ENCODE assay signal across 8 cellular contexts in the genomic region with DNA sequence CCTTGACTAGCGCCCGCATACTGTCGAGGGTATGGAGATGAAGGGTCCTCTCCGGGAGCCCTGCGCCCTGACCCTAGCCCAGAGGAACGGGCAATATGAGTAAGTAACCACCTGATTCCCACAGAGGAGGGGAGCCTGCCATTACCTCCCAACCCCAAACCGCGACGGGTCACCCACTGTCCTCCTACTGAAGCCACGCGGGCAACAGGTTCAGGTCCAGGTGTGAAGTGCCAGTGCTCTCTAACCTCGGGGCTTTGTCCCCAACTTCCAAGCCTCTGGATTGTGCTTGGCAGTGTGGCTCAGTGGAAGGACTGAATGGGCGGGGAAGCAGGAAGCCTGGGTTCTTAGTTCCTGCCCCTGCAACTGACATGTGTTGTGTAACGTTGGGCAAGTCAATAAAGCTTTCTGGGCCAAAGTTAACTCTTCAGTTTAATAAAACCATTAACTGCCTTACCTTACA. TPM values are rescaled to one million over a fixed set of nuclear protein-coding genes. Genes with fewer than 3 reads are reported as not detected.
DNase-seq lines count a peak whose midpoint lies in the region; ATAC-seq and TF ChIP-seq lines count a peak whose summit lies in the region.

No MANE protein-coding gene starts in this region.

- no peaks in the 10 kb centered on the region for H3K9me3 ChIP-seq in CD8-positive, alpha-beta memory T cell (ENCODE audit: low read length)
- H3K9me3 ChIP-seq in MG63 (no peaks in the 10 kb centered on the region), iPS-20b (ENCODE audit: insufficient read depth, low read depth, low read length) (no peaks in the 10 kb centered on the region)

- peak overlapping the region; percentile 30 to 67 (median 55) for H3K4me3 Mint-ChIP-seq in CD8-positive, alpha-beta memory T cell
- H3K4me3 Mint-ChIP-seq in stimulated activated naive B cell treated with anti-CD40 and anti-IgM and Interleukin-4, amounts not matched to agents 10 μg/mL and 1 μg/mL and 100 μg/mL, for 72 hours: peak overlapping the region; percentile 64 to 76

- H3K9me3 Mint-ChIP-seq in CD8-positive, alpha-beta memory T cell: no peaks in the 10 kb centered on the region
- H3K9me3 Mint-ChIP-seq in stimulated activated naive B cell treated with anti-CD40 and anti-IgM and Interleukin-4, amounts not matched to agents 10 μg/mL and 1 μg/mL and 100 μg/mL, for 72 hours: no peaks in the 10 kb centered on the region

- peak; percentile 36 for ATAC-seq in GM21529 (IDR thresholded peaks at IDR 0.05; ENCODE audit: unreplicated experiment)
- ATAC-seq in stimulated activated naive B cell treated with anti-CD40 and anti-IgM and Interleukin-4, amounts not matched to agents 10 μg/mL and 1 μg/mL and 100 μg/mL, for 72 hours (replicated peaks): peak; percentile 52 to 54

- no peaks in the 10 kb centered on the region for H3K4me1 ChIP-seq in CD8-positive, alpha-beta memory T cell (ENCODE audit: insufficient read depth, low read length)
- 0 out of 2 replicates have a peak, but pooled peaks cover 3% of the 10 kb centered on the region for H3K4me1 ChIP-seq in iPS-20b (ENCODE audit: insufficient read depth, low read length)

- peak overlapping the region; percentile 43 for H3K27ac ChIP-seq in CD8-positive, alpha-beta memory T cell (ENCODE audit: low read depth, low read length)
- no peak overlapping the region for H3K27ac ChIP-seq in iPS-20b (ENCODE audit: low read length)

- peaks cover 14 to 15% of the 10 kb centered on the region in 2 donors for H3K27me3 Mint-ChIP-seq in CD8-positive, alpha-beta memory T cell
- peaks cover 5 to 13% of the 10 kb centered on the region in 2 donors for H3K27me3 Mint-ChIP-seq in stimulated activated naive B cell treated with anti-CD40 and anti-IgM and Interleukin-4, amounts not matched to agents 10 μg/mL and 1 μg/mL and 100 μg/mL, for 72 hours

- no peaks in the 10 kb centered on the region for H3K36me3 Mint-ChIP-seq in CD8-positive, alpha-beta memory T cell
- no peaks in the 10 kb centered on the region for H3K36me3 Mint-ChIP-seq in stimulated activated naive B cell treated with anti-CD40 and anti-IgM and Interleukin-4, amounts not matched to agents 10 μg/mL and 1 μg/mL and 100 μg/mL, for 72 hours

- no peak for TF ChIP-seq CTCF in astrocyte of the cerebellum (IDR thresholded peaks at IDR 0.05; ENCODE audit: low read depth, low read length, missing control alignments)

- DNase-seq in CD8-positive, alpha-beta memory T cell: no peak
- DNase-seq in MG63: peak; percentile 2
- DNase-seq in astrocyte of the cerebellum (ENCODE audit: low read depth): no peak
- DNase-seq in stimulated activated naive B cell treated with anti-CD40 and anti-IgM and Interleukin-4, amounts not matched to agents 10 μg/mL and 1 μg/mL and 100 μg/mL, for 72 hours: no peak
- no peak for DNase-seq in islet precursor cell
- DNase-seq in NCI-H1930 (lab: John Stamatoyannopoulos, UW): no peak

- in situ Hi-C loops in astrocyte of the cerebellum (cut with HindIII; ENCODE audit: low sequenced_read_pairs): loop anchor here (5.0 kb wide), 1 partner anchor 83 kb away; no protein-coding TSS in a partner anchor

- H3K4me1 Mint-ChIP-seq in CD8-positive, alpha-beta memory T cell: peaks cover 0 to 8% (median 0%) of the 10 kb centered on the region in 3 donors
- peaks cover 1 to 7% of the 10 kb centered on the region in 2 donors for H3K4me1 Mint-ChIP-seq in stimulated activated naive B cell treated with anti-CD40 and anti-IgM and Interleukin-4, amounts not matched to agents 10 μg/mL and 1 μg/mL and 100 μg/mL, for 72 hours

- POLR2A ChIA-PET in CD8-positive, alpha-beta memory T cell (lab: Charles Lee): no interaction called here

- H3K36me3 ChIP-seq in CD8-positive, alpha-beta memory T cell (ENCODE audit: insufficient read depth, low read length): no peaks in the 10 kb centered on the region
- peaks cover 4% of the 10 kb centered on the region; the same call in 1 of the 2 replicates for H3K36me3 ChIP-seq in MG63
- peaks cover 14% of the 10 kb centered on the region for H3K36me3 ChIP-seq in iPS-20b (ENCODE audit: insufficient read depth, low read depth, low read length)

- H3K27me3 ChIP-seq in CD8-positive, alpha-beta memory T cell (ENCODE audit: insufficient read depth, low read length, poor library complexity, severe bottlenecking): no peaks in the 10 kb centered on the region
- H3K27me3 ChIP-seq in MG63 (no peaks in the 10 kb centered on the region), iPS-20b (ENCODE audit: insufficient read depth, low read length) (no peaks in the 10 kb centered on the region)

- peak overlapping the region; percentile 75; the same call in 1 of the 2 replicates for H3K9ac ChIP-seq in iPS-20b (ENCODE audit: low read depth, low read length)

- CTCF ChIA-PET in CD8-positive, alpha-beta memory T cell (lab: Charles Lee): interaction anchor here (1.3 kb wide), 1 partner anchor 16 kb away, joined by 3 read pairs; no protein-coding TSS in a partner anchor

- peak overlapping the region; percentile 39 for H3K4me3 ChIP-seq in CD8-positive, alpha-beta memory T cell (ENCODE audit: low read length)
- peak overlapping the region; percentile 71 for H3K4me3 ChIP-seq in MG63
- peak overlapping the region; percentile 53 for H3K4me3 ChIP-seq in astrocyte of the cerebellum (ENCODE audit: low read depth, low read length)
- peak overlapping the region; percentile 89 for H3K4me3 ChIP-seq in iPS-20b (ENCODE audit: low read length)

- no peak overlapping the region for H3K27ac Mint-ChIP-seq in CD8-positive, alpha-beta memory T cell
- H3K27ac Mint-ChIP-seq in stimulated activated naive B cell treated with anti-CD40 and anti-IgM and Interleukin-4, amounts not matched to agents 10 μg/mL and 1 μg/mL and 100 μg/mL, for 72 hours: no peak overlapping the region

RNA-seq across cellular contexts. Expression of a gene that starts 0.7 kb away (rescaled TPM):
- total RNA-seq in CD8-positive, alpha-beta memory T cell: 1 to 10 TPM; 1.7 to 1.9 TPM
- polyA plus RNA-seq in CD8-positive, alpha-beta memory T cell: 0.31 TPM
- 26.6 and 27.6 TPM in 2 replicates for total RNA-seq in MG63 (2014; rRNA removed; shearing (Covaris generic); ENCODE audit: low replicate concordance)

RNA-seq across cellular contexts. Expression of a gene that starts 17.5 kb away (rescaled TPM):
- total RNA-seq in CD8-positive, alpha-beta memory T cell: under 1 TPM in 1 of 2 experiments, not detected in 1; 0.11 TPM
- polyA plus RNA-seq in CD8-positive, alpha-beta memory T cell: 0.38 TPM
- total RNA-seq in MG63 (2014; rRNA removed; shearing (Covaris generic); ENCODE audit: low replicate concordance): 10.7 and 11.6 TPM in 2 replicates

Comparison
In these comparisons a context has a peak if more than half of its experiments do, and no peak if none do; other contexts are left out.
1. H3K4me3 ChIP-seq: peak in every context shown above with its lines; median percentile 89 in iPS-20b; 71 in MG63; 53 in astrocyte of the cerebellum; 39 in CD8-positive, alpha-beta memory T cell.
2. RNA of a gene that starts 17.5 kb away (total RNA-seq): 10.7 to 11.6 TPM in MG63; 0.11 TPM in CD8-positive, alpha-beta memory T cell; every median in the first group is over 10 times any median in the second.